Comparison of ENCODE assay signal across 8 cellular contexts in genomic region chr14:52695481-52696091, GRCh38. TPM values are rescaled to one million over a fixed set of nuclear protein-coding genes. Genes with fewer than 3 reads are reported as not detected.
DNase-seq lines count a peak whose midpoint lies in the region; ATAC-seq, FAIRE-seq and TF ChIP-seq lines count a peak whose summit lies in the region.

Gene ERO1A, minus strand, starts transcription at chr14:52695558. Its CDS starts 77 bp downstream, at chr14:52695481.

- 3% methylated on average over 16 of the region's 78 CpGs; no CpG with 5 or more reads in 1 of the 2 experiments for WGBS in H1 (ENCODE audit: extremely low coverage in 1 of 2, insufficient coverage in 1 of 2, insufficient read length in 1 of 2, insufficient replicate concordance in 2 of 2, low coverage in 1 of 2, low lambda C conversion rate in 2 of 2, missing lambda C conversion rate in 1 of 2), 2 experiments
- no CpG with 5 or more reads among the region's 78 CpGs for WGBS in mesendoderm (ENCODE audit: extremely low coverage, insufficient coverage, low lambda C conversion rate)

- peaks cover 0 to 6% of the 10 kb centered on the region in 2 experiments for H4K20me1 ChIP-seq in H1 (replicated peaks in 1 of 2; ENCODE audit: control insufficient read depth in 1 of 2, insufficient read depth in 2 of 2, low read length in 2 of 2)

- no peak within 1 kb of the TSS for H3K14ac ChIP-seq in H1 (ENCODE audit: insufficient read length)

- no peaks in the 10 kb centered on the region for H3K79me1 ChIP-seq in H1 (ENCODE audit: low read depth, low read length)
- peaks cover 5% of the 10 kb centered on the region for H3K79me1 ChIP-seq in mesendoderm (ENCODE audit: low read length)

- H3K27me3 ChIP-seq in CD4-positive, alpha-beta T cell (ENCODE audit: control insufficient read depth, insufficient read depth, low read length) = no peaks in the 10 kb centered on the region
- H3K27me3 ChIP-seq in H1 (replicated peaks in 1 of 4; ENCODE audit: control insufficient read depth in 3 of 4, extremely low read depth in 1 of 4, insufficient read depth in 3 of 4, low read length in 3 of 4) (no peaks in the 10 kb centered on the region), mesendoderm (ENCODE audit: insufficient read depth, low read length, poor library complexity) (no peaks in the 10 kb centered on the region)

- H3K4me3 ChIP-seq in H1 (ENCODE audit: extremely low read depth in 1 of 4, insufficient read depth in 2 of 4, low read depth in 3 of 4, low read length in 4 of 4) = peak within 1 kb of the TSS; percentile 83 to 94 (median 88)
- peak within 1 kb of the TSS; percentile 37 for H3K4me3 ChIP-seq in mesendoderm (ENCODE audit: low read length)

- H2AFZ ChIP-seq in H1 (ENCODE audit: low read length) = peak within 1 kb of the TSS; percentile 88

- H3K4ac ChIP-seq in H1 (replicated peaks; ENCODE audit: insufficient read length, low read depth, low read length) = no peak within 1 kb of the TSS
- no peak within 1 kb of the TSS for H3K4ac ChIP-seq in mesendoderm (ENCODE audit: low read depth, low read length)

- H2AK5ac ChIP-seq in H1 (ENCODE audit: low read depth, low read length) (no peak within 1 kb of the TSS), mesendoderm (ENCODE audit: low read length) (no peak within 1 kb of the TSS)

- intact Hi-C loops in CD4-positive, alpha-beta T cell (cut with DNase I, micrococcal nuclease) = loop anchor here in 1 of 2 experiments (2.0 kb wide), 1 partner anchor 17 kb away; no protein-coding TSS in a partner anchor

- no peak within 1 kb of the TSS for H2BK20ac ChIP-seq in H1 (ENCODE audit: low read length)

- no peak for FAIRE-seq in H1 (lab: Jason Lieb, UNC)

- H3K56ac ChIP-seq in H1 (replicated peaks; ENCODE audit: insufficient read length, low read depth, low read length) (peak within 1 kb of the TSS; percentile 38), mesendoderm (ENCODE audit: low read length) (peak within 1 kb of the TSS; percentile 94)

- H3K18ac ChIP-seq in H1 (ENCODE audit: extremely low read depth, low read length) (peak within 1 kb of the TSS; percentile 87), mesendoderm (ENCODE audit: low read length) (peak within 1 kb of the TSS; percentile 99)

- H3K36me3 Mint-ChIP-seq in CD4-positive, alpha-beta T cell (ENCODE audit: low read depth) = peaks cover 8% of the 10 kb centered on the region

- H3K9me3 Mint-ChIP-seq in CD4-positive, alpha-beta T cell = no peaks in the 10 kb centered on the region

- peak in 1 of 2 experiments; percentile 43; a peak in 2 of 3 replicates for TF ChIP-seq POLR2A in H1 (IDR thresholded peaks at IDR 0.05; ENCODE audit: control extremely low read depth in 1 of 2, low read depth in 2 of 2, low read length in 2 of 2)

- H4K5ac ChIP-seq in H1 (ENCODE audit: insufficient read length, low read depth, low read length) = peak within 1 kb of the TSS; percentile 45
- peak within 1 kb of the TSS; percentile 7 for H4K5ac ChIP-seq in mesendoderm (ENCODE audit: low read length)

- peak; percentile 55 for ATAC-seq in CD4-positive, alpha-beta T cell (ENCODE audit: poor library complexity)
- peak; percentile 62 for ATAC-seq in GM19395 (IDR thresholded peaks at IDR 0.05; ENCODE audit: unreplicated experiment)
- peak; percentile 65 for ATAC-seq in HG03521 (IDR thresholded peaks at IDR 0.05; ENCODE audit: unreplicated experiment)

- peak within 1 kb of the TSS; percentile 99 for H3K4me3 Mint-ChIP-seq in CD4-positive, alpha-beta T cell

- H3K79me2 ChIP-seq in H1 (ENCODE audit: control insufficient read depth in 1 of 2, insufficient read depth in 2 of 2, low read length in 2 of 2) (peaks cover 0 to 40% of the 10 kb centered on the region in 2 experiments; a peak in 2 of 4 replicates), mesendoderm (ENCODE audit: control insufficient read depth, insufficient read depth, low read length) (no peaks in the 10 kb centered on the region)

- H2BK120ac ChIP-seq in H1 (replicated peaks; ENCODE audit: low read depth, low read length) (no peak within 1 kb of the TSS), mesendoderm (ENCODE audit: low read depth, low read length) (no peak within 1 kb of the TSS)

- peak within 1 kb of the TSS; percentile 72; the same call in 1 of the 2 replicates for H2BK15ac ChIP-seq in H1 (ENCODE audit: low read length)
- H2BK15ac ChIP-seq in mesendoderm (replicated peaks; ENCODE audit: low read depth) = peak within 1 kb of the TSS; percentile 80

- peak within 1 kb of the TSS; percentile 91 for H3K27ac ChIP-seq in CD4-positive, alpha-beta T cell (ENCODE audit: low read depth, low read length)
- H3K27ac ChIP-seq in H1 (ENCODE audit: low read depth, low read length) (peak within 1 kb of the TSS; percentile 54; the same call in 1 of the 2 replicates), mesendoderm (ENCODE audit: low read depth, low read length) (peak within 1 kb of the TSS; percentile 42)

- peak within 1 kb of the TSS; percentile 89 for H3K27ac Mint-ChIP-seq in CD4-positive, alpha-beta T cell

- peak within 1 kb of the TSS; percentile 75 to 90 (median 88) for H3K9ac ChIP-seq in H1 (replicated peaks in 1 of 4; ENCODE audit: extremely low read depth in 1 of 4, low read depth in 3 of 4, low read length in 3 of 4)
- peak within 1 kb of the TSS; percentile 87 for H3K9ac ChIP-seq in mesendoderm (ENCODE audit: low read length)

- H3K23ac ChIP-seq in H1 (ENCODE audit: insufficient read length) (no peak within 1 kb of the TSS), mesendoderm (ENCODE audit: low read length) (peak within 1 kb of the TSS; percentile 71)

- H3K23me2 ChIP-seq in H1 (ENCODE audit: low read depth, low read length) = peaks cover 6% of the 10 kb centered on the region; the same call in 1 of the 2 replicates

- H3K4me1 Mint-ChIP-seq in CD4-positive, alpha-beta T cell (ENCODE audit: low read depth) = peaks cover 44% of the 10 kb centered on the region

- no peak for TF ChIP-seq CTCF in CD4-positive, alpha-beta T cell (IDR thresholded peaks at IDR 0.05)
- TF ChIP-seq CTCF in H1 (IDR thresholded peaks at IDR 0.05; ENCODE audit: control extremely low read depth in 1 of 3, insufficient read depth in 1 of 3, low read depth in 1 of 3, low read length in 3 of 3) = no peak

- peak within 1 kb of the TSS; percentile 91 for H4K8ac ChIP-seq in H1 (ENCODE audit: extremely low read depth, insufficient read depth, low read length)
- peak within 1 kb of the TSS; percentile 1 for H4K8ac ChIP-seq in mesendoderm (ENCODE audit: low read depth, low read length)

- peak within 1 kb of the TSS; percentile 41 for H4K91ac ChIP-seq in H1 (replicated peaks; ENCODE audit: insufficient read length, low read length)

- CTCF ChIA-PET in CD4-positive, alpha-beta T cell (lab: Charles Lee) = interaction anchor here (1.6 kb wide), 1 partner anchor 28 kb away, joined by 4 read pairs; no protein-coding TSS in a partner anchor
- CTCF ChIA-PET in activated CD8-positive, alpha-beta memory T cell treated with anti-CD3 and anti-CD28 coated beads for 36 hours (lab: Charles Lee) = no interaction called here
- CTCF ChIA-PET in H1 (lab: Charles Lee; ENCODE audit: partially characterized antibody) = no interaction called here

- H3K4me1 ChIP-seq in H1 (replicated peaks in 1 of 4; ENCODE audit: control insufficient read depth in 3 of 4, insufficient read depth in 4 of 4, low read length in 3 of 4) = peaks cover 0 to 3% (median 0%) of the 10 kb centered on the region in 4 experiments; a peak in 2 of 7 replicates
- H3K4me1 ChIP-seq in mesendoderm (ENCODE audit: control insufficient read depth, low read depth, low read length) = no peaks in the 10 kb centered on the region

- H3K4me2 ChIP-seq in H1 (ENCODE audit: insufficient read depth in 1 of 2, low read depth in 2 of 2, low read length in 2 of 2) = peak within 1 kb of the TSS; percentile 87 to 96
- peak within 1 kb of the TSS; percentile 26 for H3K4me2 ChIP-seq in mesendoderm (ENCODE audit: low read length)

- DNase-seq in CD4-positive, alpha-beta T cell = peak in 9 of 10 experiments; percentile 26 to 66 (median 46)
- peak; percentile 66 for DNase-seq in NCI-H748 treated with DMSO at 0.1 percent for 48 hours (lab: John Stamatoyannopoulos, UW)
- DNase-seq in H1 (ENCODE audit: low read depth in 1 of 2, low spot score in 2 of 2) = peak in 1 of 2 experiments; percentile 82
- peak; percentile 62 for DNase-seq in mesendoderm
- DNase-seq in stimulated activated CD8-positive, alpha-beta memory T cell treated with anti-CD3 and anti-CD28 coated beads, Interleukin-15, amount 100 ng/mL, for 1 hour (ENCODE audit: low read depth) = peak; percentile 18

- peak in 1 of 2 experiments; percentile 40; a peak in 1 of 3 replicates for TF ChIP-seq EP300 in H1 (IDR thresholded peaks at IDR 0.05; ENCODE audit: borderline replicate concordance in 1 of 2, low read depth in 2 of 2, low read length in 2 of 2)

- TF ChIP-seq RAD21 in H1 (IDR thresholded peaks at IDR 0.05 in 1 of 2, conservative IDR thresholded peaks at IDR 0.05 in 1 of 2; ENCODE audit: low read depth in 2 of 2, low read length in 2 of 2) = no peak

- H3K36me3 ChIP-seq in H1 (ENCODE audit: control insufficient read depth in 2 of 4, insufficient read depth in 4 of 4, low read length in 3 of 4) (no peaks in the 10 kb centered on the region), mesendoderm (ENCODE audit: control insufficient read depth, insufficient read depth, low read length) (no peaks in the 10 kb centered on the region)

- no peaks in the 10 kb centered on the region for H3K27me3 Mint-ChIP-seq in CD4-positive, alpha-beta T cell

- no peaks in the 10 kb centered on the region for H3K9me3 ChIP-seq in CD4-positive, alpha-beta T cell (ENCODE audit: control insufficient read depth, low read length)
- no peaks in the 10 kb centered on the region for H3K9me3 ChIP-seq in H1 (ENCODE audit: insufficient read depth in 2 of 2, low read depth in 1 of 2, low read length in 1 of 2)

- H2BK12ac ChIP-seq in H1 (ENCODE audit: low read depth, low read length) = 0 out of 2 replicates have a peak within 1 kb of the TSS, but pooled peaks have one; percentile 50

- H2BK5ac ChIP-seq in H1 (ENCODE audit: low read depth, low read length) = 0 out of 2 replicates have a peak within 1 kb of the TSS, but pooled peaks have one; percentile 24
- H2BK5ac ChIP-seq in mesendoderm (ENCODE audit: low read length) = no peak within 1 kb of the TSS

- POLR2A ChIA-PET in CD4-positive, alpha-beta T cell (lab: Charles Lee) = interaction anchor here (0.9 to 4.2 kb wide), 19 partner anchors 8 to 458 kb away, joined by 3 to 42 read pairs (median 5); partner anchors contain the start of genes DDHD1, GNPNAT1, GPR137C and PSMC6
- POLR2A ChIA-PET in activated CD8-positive, alpha-beta memory T cell treated with anti-CD3 and anti-CD28 coated beads for 36 hours (lab: Charles Lee) = interaction anchor here (0.6 to 1.6 kb wide), 8 partner anchors 9 to 1790 kb away, joined by 3 to 9 read pairs (median 4); partner anchors contain the start of genes GPR137C, PSMC6, STYX and TXNDC16
- POLR2A ChIA-PET in H1 (lab: Charles Lee; ENCODE audit: partially characterized antibody) = interaction anchor here (0.6 to 2.9 kb wide), 6 partner anchors 9 to 142 kb away, joined by 3 to 19 read pairs (median 4); partner anchors contain the start of genes PSMC6 and STYX

RNA-seq across cellular contexts. Expression of gene ERO1A, which starts in this region (rescaled TPM):
- 10 to 100 TPM; 58.6 to 60.7 TPM for total RNA-seq in CD4-positive, alpha-beta T cell
- 100 to 1,000 TPM; 130 TPM for total RNA-seq in activated CD8-positive, alpha-beta memory T cell treated with anti-CD3 and anti-CD28 coated beads for 36 hours
- total RNA-seq in H1 (2021; fragmentation: NEBNext Ultra II Directional; extraction: Animal tissue kit (Norgen Biotek cat#: 25700)) = 36.5 and 42.0 TPM in 2 replicates
- polyA plus RNA-seq in H1 (2011; rRNA removed) = 10.9 and 15.7 TPM in 2 replicates
- 17.1 TPM for polyA plus RNA-seq in H1 (2011; cell fraction: cytosol; rRNA removed)
- polyA plus RNA-seq in H1 (2011; cell fraction: nucleus; rRNA removed) = 5.9 TPM
- 15.0 to 20.5 TPM (median 16.4 TPM) in 4 replicates for polyA plus RNA-seq in H1 (2012, experiment 1 of 2)
- polyA plus RNA-seq in H1 (2012, experiment 2 of 2) = 1.9 TPM
- 44.7 TPM for polyA plus RNA-seq in H1 (2013, experiment 1 of 2)
- 50.3 TPM for polyA plus RNA-seq in H1 (2013, experiment 2 of 2)
- 11.0 and 19.4 TPM in 2 replicates for polyA minus RNA-seq in H1 (2011; rRNA and poly(A)+ RNA removed)
- 16.4 TPM for polyA minus RNA-seq in H1 (2011; cell fraction: cytosol; rRNA and poly(A)+ RNA removed)
- 19.6 TPM for polyA minus RNA-seq in H1 (2011; cell fraction: nucleus; rRNA and poly(A)+ RNA removed)
- polyA plus RNA-seq in mesendoderm (2013, experiment 1 of 2) = 20.5 TPM
- 20.2 TPM for polyA plus RNA-seq in mesendoderm (2013, experiment 2 of 2)
